ENCODE assay signal across 1 cellular context in genomic region chr10:19628767-19629443, GRCh38.
TF ChIP-seq lines count a peak whose summit lies in the region.

No MANE protein-coding gene starts in this region.

TF ChIP-seq in WTC11, 78 proteins besides CTCF, POLR2A, EP300 and RAD21 (continued from another document):
- TF ChIP-seq ZSCAN18 (CRISPR knock-in tag; IDR thresholded peaks at IDR 0.05) (no peak), ETV6 (CRISPR knock-in tag; IDR thresholded peaks at IDR 0.05) (no peak), RELA (CRISPR knock-in tag; IDR thresholded peaks at IDR 0.05; ENCODE audit: borderline replicate concordance) (no peak), TCF7 (CRISPR knock-in tag; IDR thresholded peaks at IDR 0.05; ENCODE audit: low read depth) (no peak), FOXJ3 (CRISPR knock-in tag; IDR thresholded peaks at IDR 0.05; ENCODE audit: borderline replicate concordance) (no peak), ZNF532 (CRISPR knock-in tag; IDR thresholded peaks at IDR 0.05; ENCODE audit: borderline replicate concordance) (no peak), FOXK1 (CRISPR knock-in tag; IDR thresholded peaks at IDR 0.05) (no peak), NR1H2 (CRISPR knock-in tag; IDR thresholded peaks at IDR 0.05) (no peak)
